1 cellular context compared by ENCODE assay signal in the genomic region with DNA sequence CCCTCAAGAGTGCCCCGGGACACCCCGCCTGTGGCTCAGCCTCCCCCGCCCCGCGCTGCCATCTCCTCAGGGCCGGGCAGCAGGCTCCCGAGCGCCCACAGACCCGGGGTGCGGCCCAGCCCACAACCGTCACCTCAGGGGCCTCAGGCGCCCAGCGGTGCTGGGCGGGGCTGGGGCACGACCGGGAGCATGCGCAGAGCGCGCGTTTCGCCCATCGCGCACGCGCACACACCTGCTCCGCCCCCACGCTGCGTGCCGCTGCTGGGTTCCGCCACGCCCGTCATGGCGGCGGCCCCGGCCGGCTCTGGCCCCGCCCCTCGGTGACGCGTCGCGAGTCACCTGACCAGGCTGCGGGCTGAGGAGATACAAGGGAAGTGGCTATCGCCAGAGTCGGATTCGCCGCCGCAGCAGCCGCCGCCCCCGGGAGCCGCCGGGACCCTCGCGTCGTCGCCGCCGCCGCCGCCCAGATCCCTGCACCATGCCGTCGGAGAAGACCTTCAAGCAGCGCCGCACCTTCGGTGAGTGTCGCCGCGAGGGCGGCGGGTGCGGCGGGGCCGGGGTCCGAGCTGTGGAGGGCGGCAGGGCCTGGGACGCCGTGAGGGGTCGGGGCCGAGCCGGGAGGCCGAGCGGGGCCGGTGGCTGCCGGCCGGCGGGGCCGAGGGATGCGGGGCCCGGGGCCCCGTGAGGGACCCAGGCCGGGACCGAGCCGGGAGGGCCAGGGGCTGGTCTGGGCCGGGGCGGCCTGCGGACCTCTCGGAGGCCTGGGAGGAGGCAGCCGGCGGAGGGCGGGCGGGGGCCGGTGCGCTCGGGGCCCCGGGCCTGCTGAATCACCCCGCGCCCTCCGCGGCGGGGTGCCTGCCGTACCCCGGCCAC.
TF ChIP-seq lines count a peak whose summit lies in the region.

A gene (plus strand): TSS at position 387 of the 873 bp plus-strand sequence. CDS start 92 bp downstream, at position 479.

TF ChIP-seq in K562, 482 proteins besides CTCF, POLR2A, EP300 and RAD21 (continued from another document and continues in another):
- TF ChIP-seq, protein P1, sequence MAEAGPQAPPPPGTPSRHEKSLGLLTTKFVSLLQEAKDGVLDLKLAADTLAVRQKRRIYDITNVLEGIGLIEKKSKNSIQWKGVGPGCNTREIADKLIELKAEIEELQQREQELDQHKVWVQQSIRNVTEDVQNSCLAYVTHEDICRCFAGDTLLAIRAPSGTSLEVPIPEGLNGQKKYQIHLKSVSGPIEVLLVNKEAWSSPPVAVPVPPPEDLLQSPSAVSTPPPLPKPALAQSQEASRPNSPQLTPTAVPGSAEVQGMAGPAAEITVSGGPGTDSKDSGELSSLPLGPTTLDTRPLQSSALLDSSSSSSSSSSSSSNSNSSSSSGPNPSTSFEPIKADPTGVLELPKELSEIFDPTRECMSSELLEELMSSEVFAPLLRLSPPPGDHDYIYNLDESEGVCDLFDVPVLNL (CRISPR knock-in tag; IDR thresholded peaks at IDR 0.05; ENCODE audit: low read depth), result no peak
- no peak for TF ChIP-seq MEF2A (IDR thresholded peaks at IDR 0.05; ENCODE audit: control insufficient read depth, low read depth, low read length)
- TF ChIP-seq MYC (IDR thresholded peaks at IDR 0.05; ENCODE audit: low read depth, low read length), result peak; percentile 82
- no peak for TF ChIP-seq MYC (CRISPR knock-in tag; IDR thresholded peaks at IDR 0.05; ENCODE audit: borderline replicate concordance, low read depth)
- TF ChIP-seq ATF1 (CRISPR knock-in tag; IDR thresholded peaks at IDR 0.05), result peak; percentile 58; the same call in 1 of the 2 replicates
- peak; percentile 97 for TF ChIP-seq ATF1 (tag; IDR thresholded peaks at IDR 0.05)
- TF ChIP-seq, protein P2, sequence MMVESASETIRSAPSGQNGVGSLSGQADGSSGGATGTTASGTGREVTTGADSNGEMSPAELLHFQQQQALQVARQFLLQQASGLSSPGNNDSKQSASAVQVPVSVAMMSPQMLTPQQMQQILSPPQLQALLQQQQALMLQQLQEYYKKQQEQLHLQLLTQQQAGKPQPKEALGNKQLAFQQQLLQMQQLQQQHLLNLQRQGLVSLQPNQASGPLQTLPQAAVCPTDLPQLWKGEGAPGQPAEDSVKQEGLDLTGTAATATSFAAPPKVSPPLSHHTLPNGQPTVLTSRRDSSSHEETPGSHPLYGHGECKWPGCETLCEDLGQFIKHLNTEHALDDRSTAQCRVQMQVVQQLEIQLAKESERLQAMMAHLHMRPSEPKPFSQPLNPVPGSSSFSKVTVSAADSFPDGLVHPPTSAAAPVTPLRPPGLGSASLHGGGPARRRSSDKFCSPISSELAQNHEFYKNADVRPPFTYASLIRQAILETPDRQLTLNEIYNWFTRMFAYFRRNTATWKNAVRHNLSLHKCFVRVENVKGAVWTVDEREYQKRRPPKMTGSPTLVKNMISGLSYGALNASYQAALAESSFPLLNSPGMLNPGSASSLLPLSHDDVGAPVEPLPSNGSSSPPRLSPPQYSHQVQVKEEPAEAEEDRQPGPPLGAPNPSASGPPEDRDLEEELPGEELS (CRISPR knock-in tag; IDR thresholded peaks at IDR 0.05; ENCODE audit: borderline replicate concordance), result no peak
- TF ChIP-seq, protein P3, sequence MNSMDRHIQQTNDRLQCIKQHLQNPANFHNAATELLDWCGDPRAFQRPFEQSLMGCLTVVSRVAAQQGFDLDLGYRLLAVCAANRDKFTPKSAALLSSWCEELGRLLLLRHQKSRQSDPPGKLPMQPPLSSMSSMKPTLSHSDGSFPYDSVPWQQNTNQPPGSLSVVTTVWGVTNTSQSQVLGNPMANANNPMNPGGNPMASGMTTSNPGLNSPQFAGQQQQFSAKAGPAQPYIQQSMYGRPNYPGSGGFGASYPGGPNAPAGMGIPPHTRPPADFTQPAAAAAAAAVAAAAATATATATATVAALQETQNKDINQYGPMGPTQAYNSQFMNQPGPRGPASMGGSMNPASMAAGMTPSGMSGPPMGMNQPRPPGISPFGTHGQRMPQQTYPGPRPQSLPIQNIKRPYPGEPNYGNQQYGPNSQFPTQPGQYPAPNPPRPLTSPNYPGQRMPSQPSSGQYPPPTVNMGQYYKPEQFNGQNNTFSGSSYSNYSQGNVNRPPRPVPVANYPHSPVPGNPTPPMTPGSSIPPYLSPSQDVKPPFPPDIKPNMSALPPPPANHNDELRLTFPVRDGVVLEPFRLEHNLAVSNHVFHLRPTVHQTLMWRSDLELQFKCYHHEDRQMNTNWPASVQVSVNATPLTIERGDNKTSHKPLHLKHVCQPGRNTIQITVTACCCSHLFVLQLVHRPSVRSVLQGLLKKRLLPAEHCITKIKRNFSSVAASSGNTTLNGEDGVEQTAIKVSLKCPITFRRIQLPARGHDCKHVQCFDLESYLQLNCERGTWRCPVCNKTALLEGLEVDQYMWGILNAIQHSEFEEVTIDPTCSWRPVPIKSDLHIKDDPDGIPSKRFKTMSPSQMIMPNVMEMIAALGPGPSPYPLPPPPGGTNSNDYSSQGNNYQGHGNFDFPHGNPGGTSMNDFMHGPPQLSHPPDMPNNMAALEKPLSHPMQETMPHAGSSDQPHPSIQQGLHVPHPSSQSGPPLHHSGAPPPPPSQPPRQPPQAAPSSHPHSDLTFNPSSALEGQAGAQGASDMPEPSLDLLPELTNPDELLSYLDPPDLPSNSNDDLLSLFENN (IDR thresholded peaks at IDR 0.05; ENCODE audit: low read depth in 2 of 2, low read length in 2 of 2), result no peak; a peak in 1 of 4 replicates
- TF ChIP-seq IRF2 (CRISPR knock-in tag; IDR thresholded peaks at IDR 0.05), result no peak
- TF ChIP-seq, protein P4, sequence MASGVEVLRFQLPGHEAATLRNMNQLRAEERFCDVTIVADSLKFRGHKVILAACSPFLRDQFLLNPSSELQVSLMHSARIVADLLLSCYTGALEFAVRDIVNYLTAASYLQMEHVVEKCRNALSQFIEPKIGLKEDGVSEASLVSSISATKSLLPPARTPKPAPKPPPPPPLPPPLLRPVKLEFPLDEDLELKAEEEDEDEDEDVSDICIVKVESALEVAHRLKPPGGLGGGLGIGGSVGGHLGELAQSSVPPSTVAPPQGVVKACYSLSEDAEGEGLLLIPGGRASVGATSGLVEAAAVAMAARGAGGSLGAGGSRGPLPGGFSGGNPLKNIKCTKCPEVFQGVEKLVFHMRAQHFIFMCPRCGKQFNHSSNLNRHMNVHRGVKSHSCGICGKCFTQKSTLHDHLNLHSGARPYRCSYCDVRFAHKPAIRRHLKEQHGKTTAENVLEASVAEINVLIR (CRISPR knock-in tag; IDR thresholded peaks at IDR 0.05), result peak; percentile 90
- TF ChIP-seq, protein P5, sequence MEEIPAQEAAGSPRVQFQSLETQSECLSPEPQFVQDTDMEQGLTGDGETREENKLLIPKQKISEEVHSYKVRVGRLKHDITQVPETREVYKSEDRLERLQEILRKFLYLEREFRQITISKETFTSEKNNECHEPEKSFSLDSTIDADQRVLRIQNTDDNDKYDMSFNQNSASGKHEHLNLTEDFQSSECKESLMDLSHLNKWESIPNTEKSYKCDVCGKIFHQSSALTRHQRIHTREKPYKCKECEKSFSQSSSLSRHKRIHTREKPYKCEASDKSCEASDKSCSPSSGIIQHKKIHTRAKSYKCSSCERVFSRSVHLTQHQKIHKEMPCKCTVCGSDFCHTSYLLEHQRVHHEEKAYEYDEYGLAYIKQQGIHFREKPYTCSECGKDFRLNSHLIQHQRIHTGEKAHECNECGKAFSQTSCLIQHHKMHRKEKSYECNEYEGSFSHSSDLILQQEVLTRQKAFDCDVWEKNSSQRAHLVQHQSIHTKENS (CRISPR knock-in tag; IDR thresholded peaks at IDR 0.05), result no peak
- TF ChIP-seq, protein P6, sequence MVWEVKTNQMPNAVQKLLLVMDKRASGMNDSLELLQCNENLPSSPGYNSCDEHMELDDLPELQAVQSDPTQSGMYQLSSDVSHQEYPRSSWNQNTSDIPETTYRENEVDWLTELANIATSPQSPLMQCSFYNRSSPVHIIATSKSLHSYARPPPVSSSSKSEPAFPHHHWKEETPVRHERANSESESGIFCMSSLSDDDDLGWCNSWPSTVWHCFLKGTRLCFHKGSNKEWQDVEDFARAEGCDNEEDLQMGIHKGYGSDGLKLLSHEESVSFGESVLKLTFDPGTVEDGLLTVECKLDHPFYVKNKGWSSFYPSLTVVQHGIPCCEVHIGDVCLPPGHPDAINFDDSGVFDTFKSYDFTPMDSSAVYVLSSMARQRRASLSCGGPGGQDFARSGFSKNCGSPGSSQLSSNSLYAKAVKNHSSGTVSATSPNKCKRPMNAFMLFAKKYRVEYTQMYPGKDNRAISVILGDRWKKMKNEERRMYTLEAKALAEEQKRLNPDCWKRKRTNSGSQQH (CRISPR knock-in tag; IDR thresholded peaks at IDR 0.05), result no peak
- TF ChIP-seq DMBX1 (CRISPR knock-in tag; IDR thresholded peaks at IDR 0.05; ENCODE audit: borderline replicate concordance), result peak; percentile 14; the same call in 1 of the 2 replicates
- no peak for TF ChIP-seq DNMT1 (IDR thresholded peaks at IDR 0.05)
- no peak for TF ChIP-seq TAL1 (IDR thresholded peaks at IDR 0.05)
- no peak for TF ChIP-seq MAFK (IDR thresholded peaks at IDR 0.05; ENCODE audit: low read length)
- no peak for TF ChIP-seq GTF2A2 (tag; IDR thresholded peaks at IDR 0.05)
- TF ChIP-seq ZNF324 (CRISPR knock-in tag; IDR thresholded peaks at IDR 0.05), result no peak
- TF ChIP-seq, protein P7, sequence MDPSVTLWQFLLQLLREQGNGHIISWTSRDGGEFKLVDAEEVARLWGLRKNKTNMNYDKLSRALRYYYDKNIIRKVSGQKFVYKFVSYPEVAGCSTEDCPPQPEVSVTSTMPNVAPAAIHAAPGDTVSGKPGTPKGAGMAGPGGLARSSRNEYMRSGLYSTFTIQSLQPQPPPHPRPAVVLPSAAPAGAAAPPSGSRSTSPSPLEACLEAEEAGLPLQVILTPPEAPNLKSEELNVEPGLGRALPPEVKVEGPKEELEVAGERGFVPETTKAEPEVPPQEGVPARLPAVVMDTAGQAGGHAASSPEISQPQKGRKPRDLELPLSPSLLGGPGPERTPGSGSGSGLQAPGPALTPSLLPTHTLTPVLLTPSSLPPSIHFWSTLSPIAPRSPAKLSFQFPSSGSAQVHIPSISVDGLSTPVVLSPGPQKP (CRISPR knock-in tag; IDR thresholded peaks at IDR 0.05), result no peak
- TF ChIP-seq NFXL1 (CRISPR knock-in tag; IDR thresholded peaks at IDR 0.05), result no peak
- no peak for TF ChIP-seq ZEB2 (IDR thresholded peaks at IDR 0.05)
- no peak; the same call in 1 of the 2 replicates for TF ChIP-seq ERF (CRISPR knock-in tag; IDR thresholded peaks at IDR 0.05)
- TF ChIP-seq SMAD1 (IDR thresholded peaks at IDR 0.05; ENCODE audit: low read depth, low read length, partially characterized antibody), result peak; percentile 51
- TF ChIP-seq, protein P8, sequence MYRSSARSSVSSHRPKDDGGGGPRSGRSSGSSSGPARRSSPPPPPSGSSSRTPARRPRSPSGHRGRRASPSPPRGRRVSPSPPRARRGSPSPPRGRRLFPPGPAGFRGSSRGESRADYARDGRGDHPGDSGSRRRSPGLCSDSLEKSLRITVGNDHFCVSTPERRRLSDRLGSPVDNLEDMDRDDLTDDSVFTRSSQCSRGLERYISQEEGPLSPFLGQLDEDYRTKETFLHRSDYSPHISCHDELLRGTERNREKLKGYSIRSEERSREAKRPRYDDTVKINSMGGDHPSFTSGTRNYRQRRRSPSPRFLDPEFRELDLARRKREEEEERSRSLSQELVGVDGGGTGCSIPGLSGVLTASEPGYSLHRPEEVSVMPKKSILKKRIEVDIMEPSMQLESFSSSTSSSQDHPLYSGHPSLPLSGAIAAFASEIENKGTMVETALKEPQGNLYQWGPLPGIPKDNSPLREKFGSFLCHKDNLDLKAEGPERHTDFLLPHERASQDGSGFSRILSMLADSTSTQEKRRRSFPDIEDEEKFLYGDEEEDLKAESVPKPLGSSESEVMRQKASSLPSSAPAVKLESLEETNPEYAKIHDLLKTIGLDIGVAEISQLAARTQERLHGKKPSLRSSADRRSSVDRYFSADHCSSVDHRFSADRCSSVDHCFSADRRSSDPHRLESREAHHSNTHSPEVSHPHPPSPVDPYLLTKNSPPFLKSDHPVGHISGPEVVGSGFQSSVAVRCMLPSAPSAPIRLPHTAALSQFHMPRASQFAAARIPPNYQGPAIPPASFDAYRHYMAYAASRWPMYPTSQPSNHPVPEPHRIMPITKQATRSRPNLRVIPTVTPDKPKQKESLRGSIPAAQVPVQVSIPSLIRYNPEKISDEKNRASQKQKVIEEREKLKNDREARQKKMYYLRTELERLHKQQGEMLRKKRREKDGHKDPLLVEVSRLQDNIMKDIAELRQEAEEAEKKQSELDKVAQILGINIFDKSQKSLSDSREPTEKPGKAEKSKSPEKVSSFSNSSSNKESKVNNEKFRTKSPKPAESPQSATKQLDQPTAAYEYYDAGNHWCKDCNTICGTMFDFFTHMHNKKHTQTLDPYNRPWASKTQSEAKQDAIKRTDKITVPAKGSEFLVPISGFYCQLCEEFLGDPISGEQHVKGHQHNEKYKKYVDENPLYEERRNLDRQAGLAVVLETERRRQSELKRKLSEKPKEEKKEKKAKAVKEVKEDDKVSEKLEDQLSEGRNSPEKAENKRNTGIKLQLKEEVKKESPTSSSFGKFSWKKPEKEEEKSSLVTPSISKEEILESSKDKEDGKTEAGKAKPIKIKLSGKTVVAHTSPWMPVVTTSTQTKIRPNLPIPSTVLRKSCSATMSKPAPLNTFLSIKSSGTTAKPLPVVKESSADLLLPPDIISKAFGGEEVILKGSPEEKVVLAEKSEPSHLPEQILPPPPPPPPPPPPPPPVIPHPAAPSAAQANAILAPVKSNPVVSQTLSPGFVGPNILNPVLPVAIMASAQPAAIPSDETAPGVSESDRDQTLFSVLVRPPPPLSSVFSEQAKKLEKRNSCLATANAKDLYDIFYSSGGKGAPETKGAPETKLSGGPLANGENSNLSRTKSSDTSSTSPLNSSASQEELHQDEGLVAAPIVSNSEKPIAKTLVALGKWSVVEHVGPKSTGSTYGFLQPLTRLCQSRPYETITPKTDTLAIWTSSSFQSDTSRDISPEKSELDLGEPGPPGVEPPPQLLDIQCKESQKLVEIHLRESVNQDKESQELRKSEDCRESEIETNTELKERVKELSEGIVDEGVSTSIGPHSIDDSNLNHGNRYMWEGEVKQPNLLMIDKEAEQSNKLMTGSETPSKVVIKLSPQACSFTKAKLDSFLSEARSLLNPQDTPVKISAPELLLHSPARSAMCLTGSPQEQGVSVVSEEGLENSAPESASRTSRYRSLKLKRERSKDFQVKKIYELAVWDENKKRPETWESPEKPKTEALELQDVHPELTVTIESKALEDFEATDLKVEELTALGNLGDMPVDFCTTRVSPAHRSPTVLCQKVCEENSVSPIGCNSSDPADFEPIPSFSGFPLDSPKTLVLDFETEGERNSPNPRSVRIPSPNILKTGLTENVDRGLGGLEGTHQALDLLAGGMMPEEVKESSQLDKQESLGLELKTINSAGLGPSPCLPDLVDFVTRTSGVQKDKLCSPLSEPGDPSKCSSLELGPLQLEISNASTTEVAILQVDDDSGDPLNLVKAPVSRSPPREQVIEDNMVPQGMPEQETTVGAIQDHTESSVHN (IDR thresholded peaks at IDR 0.05; ENCODE audit: borderline replicate concordance in 1 of 2, low read depth in 1 of 2), result no peak
- no peak for TF ChIP-seq NEUROD1 (IDR thresholded peaks at IDR 0.05; ENCODE audit: borderline replicate concordance, low read depth, low read length, partially characterized antibody)
- TF ChIP-seq, protein P9, sequence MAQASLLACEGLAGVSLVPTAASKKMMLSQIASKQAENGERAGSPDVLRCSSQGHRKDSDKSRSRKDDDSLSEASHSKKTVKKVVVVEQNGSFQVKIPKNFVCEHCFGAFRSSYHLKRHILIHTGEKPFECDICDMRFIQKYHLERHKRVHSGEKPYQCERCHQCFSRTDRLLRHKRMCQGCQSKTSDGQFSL (CRISPR knock-in tag; IDR thresholded peaks at IDR 0.05), result no peak
- TF ChIP-seq, protein P9 (tag; IDR thresholded peaks at IDR 0.05), result no peak
- TF ChIP-seq PURB (CRISPR knock-in tag; IDR thresholded peaks at IDR 0.05; ENCODE audit: low read depth), result no peak
- TF ChIP-seq ZNF175 (CRISPR knock-in tag; IDR thresholded peaks at IDR 0.05; ENCODE audit: low read depth), result no peak
- TF ChIP-seq KHSRP (IDR thresholded peaks at IDR 0.05), result no peak
